In genomic region chr6:17707371-17707651, GRCh38 we compare ENCODE assay signal across 8 cellular contexts. TPM values are rescaled to one million over a fixed set of nuclear protein-coding genes. Genes with fewer than 3 reads are reported as not detected.
DNase-seq lines count a peak whose midpoint lies in the region; TF ChIP-seq lines count a peak whose summit lies in the region.

No MANE protein-coding gene starts in this region.

- H3K4me1 ChIP-seq in CD4-positive, alpha-beta memory T cell (ENCODE audit: insufficient read depth, low read length): peaks cover 37% of the 10 kb centered on the region
- H3K4me1 ChIP-seq in neuron (ENCODE audit: insufficient read depth, low read length): peaks cover 8% of the 10 kb centered on the region

- peak overlapping the region; percentile 99 for H3K27ac ChIP-seq in CD4-positive, alpha-beta memory T cell (ENCODE audit: low read depth, low read length)
- H3K27ac ChIP-seq in dorsolateral prefrontal cortex: peak overlapping the region in 55 of 59 donors; percentile 52 to 99 (median 95)

- H3K4me3 ChIP-seq in CD4-positive, alpha-beta memory T cell (ENCODE audit: low read length in 2 of 2): peak overlapping the region in 1 of 2 donors; percentile 87
- H3K4me3 ChIP-seq in dorsolateral prefrontal cortex: peak overlapping the region; percentile 77 to 100 (median 96)
- peak overlapping the region; percentile 94 for H3K4me3 ChIP-seq in neuron (ENCODE audit: low read length)

- no peak for TF ChIP-seq CTCF in dorsolateral prefrontal cortex (IDR thresholded peaks at IDR 0.05 in 54 of 56, conservative IDR thresholded peaks at IDR 0.05 in 2 of 56; ENCODE audit: low read depth in 1 of 56, partially characterized antibody in 56 of 56)

- peaks cover 17 to 47% (median 30%) of the 10 kb centered on the region in 4 donors for H3K4me1 Mint-ChIP-seq in CD4-positive, alpha-beta memory T cell

- H3K27ac Mint-ChIP-seq in CD4-positive, alpha-beta memory T cell: peak overlapping the region; percentile 93 to 99 (median 95)

- POLR2A ChIA-PET in CD4-positive, alpha-beta memory T cell (lab: Charles Lee; ENCODE audit: partially characterized antibody): interaction anchor here (0.5 to 4.9 kb wide), 12 partner anchors 8 to 945 kb away, joined by 3 to 94 read pairs (median 4); partner anchors contain the start of genes FAM8A1 and NHLRC1

- no peaks in the 10 kb centered on the region for H3K36me3 ChIP-seq in CD4-positive, alpha-beta memory T cell (ENCODE audit: insufficient read depth, low read length)
- H3K36me3 ChIP-seq in neuron (ENCODE audit: insufficient read depth, low read length): no peaks in the 10 kb centered on the region

- H3K9me3 Mint-ChIP-seq in CD4-positive, alpha-beta memory T cell: peaks cover 0 to 5% (median 0%) of the 10 kb centered on the region in 8 donors

- H3K9me3 ChIP-seq in CD4-positive, alpha-beta memory T cell (ENCODE audit: control insufficient read depth in 1 of 2, low read length in 2 of 2): no peaks in the 10 kb centered on the region
- no peaks in the 10 kb centered on the region for H3K9me3 ChIP-seq in neuron (ENCODE audit: low read length)

- H3K4me3 Mint-ChIP-seq in CD4-positive, alpha-beta memory T cell: peak overlapping the region; percentile 86 to 94 (median 92)

- no peaks in the 10 kb centered on the region for H3K27me3 Mint-ChIP-seq in CD4-positive, alpha-beta memory T cell

- peaks cover 0 to 8% of the 10 kb centered on the region in 2 donors for H3K36me3 Mint-ChIP-seq in CD4-positive, alpha-beta memory T cell

- no peaks in the 10 kb centered on the region for H3K27me3 ChIP-seq in CD4-positive, alpha-beta memory T cell (ENCODE audit: insufficient read depth, low read length)
- H3K27me3 ChIP-seq in dorsolateral prefrontal cortex: no peaks in the 10 kb centered on the region
- no peaks in the 10 kb centered on the region for H3K27me3 ChIP-seq in neuron (ENCODE audit: insufficient read depth, low read length)

- CTCF ChIA-PET in CD4-positive, alpha-beta memory T cell (lab: Charles Lee; ENCODE audit: partially characterized antibody): interaction anchor here (0.8 to 3.6 kb wide), 7 partner anchors 8 to 121 kb away, joined by 3 to 12 read pairs (median 5); partner anchors contain the start of gene FAM8A1

- intact Hi-C loops in CD4-positive, alpha-beta memory T cell (cut with micrococcal nuclease): loop anchor here (2.0 to 5.0 kb wide), 4 partner anchors 43 to 1579 kb away; partner anchors contain the start of gene MYLIP
- intact Hi-C loops in dorsolateral prefrontal cortex (cut with DNase I): loop anchor here (2.0 to 5.0 kb wide), 2 partner anchors 107 to 555 kb away; partner anchors contain the start of genes FAM8A1 (in 2 of the 2) and DEK (in 1 of the 2)

- peak overlapping the region; percentile 98 for H2AFZ ChIP-seq in neuron (ENCODE audit: low read depth, low read length)

- DNase-seq in CD4-positive, alpha-beta memory T cell: no peak
- DNase-seq in NCI-H69 (lab: John Stamatoyannopoulos, UW) (peak; percentile 44), dorsolateral prefrontal cortex (no peak), amniotic stem cell (lab: John Stamatoyannopoulos, UW) (no peak), SHP77 treated with DMSO at 0.1 percent for 48 hours (lab: John Stamatoyannopoulos, UW) (no peak), NCI-H446 (lab: John Stamatoyannopoulos, UW) (no peak), SIG-M5 (lab: John Stamatoyannopoulos, UW) (no peak)

RNA-seq across cellular contexts. Expression of gene NUP153, which starts 0.6 kb away (rescaled TPM):
- 10 to 100 TPM; 57.0 to 60.7 TPM for total RNA-seq in CD4-positive, alpha-beta memory T cell
- 1 to 10 TPM; 1.9 to 6.9 TPM for polyA plus RNA-seq in CD4-positive, alpha-beta memory T cell
- 10 to 100 TPM; 26.7 to 40.0 (median 33.5) TPM for total RNA-seq in dorsolateral prefrontal cortex
